In genomic region chr7:29381206-29382094, GRCh38 we compare ENCODE assay signal across 20 cellular contexts.
A peak's percentile ranks its signal among the peaks of the same experiment; 100 is the strongest.
DNase-seq lines count a peak whose midpoint lies in the region; ATAC-seq and TF ChIP-seq lines count a peak whose summit lies in the region.
"Had no signal": no experiment of that assay in that cellular context is flagged by ENCODE, and none has a peak within 500 bp of the region (broad histone marks: within the 10 kb centered on the region; RNA-seq: fewer than 3 reads in every experiment).

No MANE protein-coding gene starts in this region.

- no peaks in the 10 kb centered on the region for H3K4me1 Mint-ChIP-seq in activated T-helper 17 cell treated with anti-CD3 and anti-CD28 coated beads, Interleukin-2, amount 50 U/mL, for 72 hours

- CTCF ChIA-PET in A673 (lab: Charles Lee), result no interaction called here

- H3K4me3 ChIP-seq in A673 (ENCODE audit: low read depth, low read length, poor library complexity, severe bottlenecking) (no peak overlapping the region), MG63 (no peak overlapping the region), astrocyte of the cerebellum (ENCODE audit: low read depth, low read length) (no peak overlapping the region)
- H3K4me3 ChIP-seq: BLaER1 treated with 17β-estradiol and CSF1 and Interleukin-3, amounts not matched to agents 10 nM and 100 nM; GM12878 had no signal

- peaks cover 68% of the 10 kb centered on the region for H3K4me1 ChIP-seq in A673 (ENCODE audit: insufficient read depth, low read length, poor library complexity, severe bottlenecking)

- no peak for TF ChIP-seq CTCF in A673 (conservative IDR thresholded peaks at IDR 0.05; ENCODE audit: low read depth, low read length)
- no peak for TF ChIP-seq CTCF in astrocyte of the cerebellum (IDR thresholded peaks at IDR 0.05; ENCODE audit: low read depth, low read length, missing control alignments)

- H3K27ac ChIP-seq in A673 (ENCODE audit: low read depth, low read length, poor library complexity, severe bottlenecking), result peak overlapping the region; percentile 62
- H3K27ac ChIP-seq: BLaER1 treated with 17β-estradiol and CSF1 and Interleukin-3, amounts not matched to agents 10 nM and 100 nM had no signal

- H3K27ac Mint-ChIP-seq in activated T-helper 17 cell treated with anti-CD3 and anti-CD28 coated beads, Interleukin-2, amount 50 U/mL, for 72 hours, result no peak overlapping the region
- H3K27ac Mint-ChIP-seq: CD8-positive, alpha-beta T cell had no signal

- no TSS peak for BruUV-seq in A673 (replicated peaks; lab: Mats Ljungman, UMichigan)

- in situ Hi-C loops in astrocyte of the cerebellum (cut with HindIII; ENCODE audit: low sequenced_read_pairs), result no loop called here

- POLR2A ChIA-PET in A673 (lab: Charles Lee; ENCODE audit: low non-redundant PET), result no interaction called here

- intact Hi-C loops in A673 (cut with micrococcal nuclease; ENCODE audit: unreplicated experiment), result no loop called here

- H3K36me3 ChIP-seq in A673 (ENCODE audit: insufficient read depth, low read length, poor library complexity, severe bottlenecking) (no peaks in the 10 kb centered on the region), MG63 (no peaks in the 10 kb centered on the region)
- H3K36me3 ChIP-seq: BLaER1 treated with 17β-estradiol and CSF1 and Interleukin-3, amounts not matched to agents 10 nM and 100 nM had no signal

- H3K27me3 Mint-ChIP-seq in activated T-helper 17 cell treated with anti-CD3 and anti-CD28 coated beads, Interleukin-2, amount 50 U/mL, for 72 hours, result peaks cover 20% of the 10 kb centered on the region

- H3K4me3 Mint-ChIP-seq in activated T-helper 17 cell treated with anti-CD3 and anti-CD28 coated beads, Interleukin-2, amount 50 U/mL, for 72 hours, result no peak overlapping the region
- H3K4me3 Mint-ChIP-seq: CD8-positive, alpha-beta T cell had no signal

- no peaks in the 10 kb centered on the region for H3K36me3 Mint-ChIP-seq in activated T-helper 17 cell treated with anti-CD3 and anti-CD28 coated beads, Interleukin-2, amount 50 U/mL, for 72 hours (ENCODE audit: low read depth)
- H3K36me3 Mint-ChIP-seq: CD8-positive, alpha-beta T cell had no signal

- H3K9me3 ChIP-seq in A673 (ENCODE audit: low read depth, low read length, poor library complexity, severe bottlenecking) (no peaks in the 10 kb centered on the region), MG63 (no peaks in the 10 kb centered on the region)
- H3K9me3 ChIP-seq: BLaER1 treated with 17β-estradiol and CSF1 and Interleukin-3, amounts not matched to agents 10 nM and 100 nM had no signal

- ATAC-seq in left lobe of liver (peak; percentile 73), HG03571 (IDR thresholded peaks at IDR 0.05; ENCODE audit: unreplicated experiment) (no peak)
- no peak for ATAC-seq in activated T-helper 17 cell treated with anti-CD3 and anti-CD28 coated beads, Interleukin-2, amount 50 U/mL, for 72 hours (replicated peaks)
- ATAC-seq: CD8-positive, alpha-beta T cell; GM12878; HepG2; Right ventricle myocardium inferior had no signal

- peaks cover 3% of the 10 kb centered on the region for H3K9me3 Mint-ChIP-seq in activated T-helper 17 cell treated with anti-CD3 and anti-CD28 coated beads, Interleukin-2, amount 50 U/mL, for 72 hours
- H3K9me3 Mint-ChIP-seq: CD8-positive, alpha-beta T cell had no signal

- DNase-seq in A673 (ENCODE audit: low spot score), result no peak
- DNase-seq in MG63, result peak; percentile 91
- peak; percentile 8 for DNase-seq in astrocyte of the cerebellum (ENCODE audit: low read depth)
- DNase-seq in left lobe of liver (ENCODE audit: low spot score), result peak; percentile 73
- no peak for DNase-seq in SW 1271 (lab: John Stamatoyannopoulos, UW)
- DNase-seq in superior temporal gyrus (ENCODE audit: extremely low spot score), result no peak
- DNase-seq: Calu3; CD8-positive, alpha-beta T cell; KG1; NCI-H1105; NCI-H1694 treated with DMSO at 0.1 percent for 48 hours; NCI-H2107; NCI-H345; NCI-H526 had no signal

- H3K27me3 ChIP-seq in A673 (replicated peaks; ENCODE audit: insufficient read depth, low read depth, low read length, poor library complexity) (no peaks in the 10 kb centered on the region), MG63 (no peaks in the 10 kb centered on the region)
- H3K27me3 ChIP-seq: BLaER1 treated with 17β-estradiol and CSF1 and Interleukin-3, amounts not matched to agents 10 nM and 100 nM had no signal

Comparison
In these comparisons a context has a peak if more than half of its experiments do, and no peak if none do; other contexts are left out.
1. DNase-seq: peak in MG63 (single experiment), astrocyte of the cerebellum (single experiment) and left lobe of liver (single experiment); none in A673 (single experiment), SW 1271 (0 of 2) and superior temporal gyrus (single experiment).